In genomic region chr16:35188288-35189155, GRCh38 we compare ENCODE assay signal across 12 cellular contexts.
DNase-seq lines count a peak whose midpoint lies in the region; ATAC-seq and TF ChIP-seq lines count a peak whose summit lies in the region.
"Had no signal": no experiment of that assay in that cellular context is flagged by ENCODE, and none has a peak within 500 bp of the region (broad histone marks: within the 10 kb centered on the region; RNA-seq: fewer than 3 reads in every experiment).

No MANE protein-coding gene starts in this region.

- H3K27me3 Mint-ChIP-seq in activated naive CD4-positive, alpha-beta T cell treated with anti-CD3 and anti-CD28 coated beads for 36 hours (ENCODE audit: low read depth), result no peaks in the 10 kb centered on the region
- H3K27me3 Mint-ChIP-seq in stimulated activated memory B cell treated with anti-CD40 and anti-IgM and Interleukin-4, amounts not matched to agents 10 μg/mL and 1 μg/mL and 100 μg/mL, for 72 hours, result no peaks in the 10 kb centered on the region
- H3K27me3 Mint-ChIP-seq: progenitor cell of endocrine pancreas had no signal

- no peaks in the 10 kb centered on the region for H3K4me1 Mint-ChIP-seq in activated naive CD4-positive, alpha-beta T cell treated with anti-CD3 and anti-CD28 coated beads for 36 hours (ENCODE audit: low read depth)
- H3K4me1 Mint-ChIP-seq in stimulated activated memory B cell treated with anti-CD40 and anti-IgM and Interleukin-4, amounts not matched to agents 10 μg/mL and 1 μg/mL and 100 μg/mL, for 72 hours, result no peaks in the 10 kb centered on the region

- no peak overlapping the region for H3K27ac Mint-ChIP-seq in activated naive CD4-positive, alpha-beta T cell treated with anti-CD3 and anti-CD28 coated beads for 36 hours
- no peak overlapping the region for H3K27ac Mint-ChIP-seq in activated naive CD4-positive, alpha-beta T cell treated with anti-CD3 and anti-CD28 coated beads, Interleukin-2, amount 50 U/mL, for 72 hours
- H3K27ac Mint-ChIP-seq in stimulated activated memory B cell treated with anti-CD40 and anti-IgM and Interleukin-4, amounts not matched to agents 10 μg/mL and 1 μg/mL and 100 μg/mL, for 72 hours, result no peak overlapping the region
- H3K27ac Mint-ChIP-seq: progenitor cell of endocrine pancreas; T-helper 1 cell treated with Interleukin-12 subunit alpha and Interleukin-12 subunit beta and Interleukin-4 antibody, amounts not matched to agents 30 μg/mL and 1 μg/mL, for 36 hours had no signal

- no peak overlapping the region for H3K4me3 ChIP-seq in choroid plexus epithelial cell (ENCODE audit: low read depth, low read length)

- ATAC-seq in activated naive CD4-positive, alpha-beta T cell treated with anti-CD3 and anti-CD28 coated beads, Interleukin-2, amount 50 U/mL, for 72 hours, result no peak
- peak; percentile 44 for ATAC-seq in stimulated activated memory B cell treated with anti-CD40 and anti-IgM and Interleukin-4, amounts not matched to agents 10 μg/mL and 1 μg/mL and 100 μg/mL, for 72 hours
- no peak for ATAC-seq in GM19351 (IDR thresholded peaks at IDR 0.05; ENCODE audit: unreplicated experiment)

- CTCF ChIA-PET in activated naive CD4-positive, alpha-beta T cell treated with anti-CD3 and anti-CD28 coated beads for 36 hours (lab: Charles Lee), result no interaction called here

- no peak overlapping the region for H3K4me3 Mint-ChIP-seq in activated naive CD4-positive, alpha-beta T cell treated with anti-CD3 and anti-CD28 coated beads for 36 hours
- H3K4me3 Mint-ChIP-seq in stimulated activated memory B cell treated with anti-CD40 and anti-IgM and Interleukin-4, amounts not matched to agents 10 μg/mL and 1 μg/mL and 100 μg/mL, for 72 hours, result no peak overlapping the region
- H3K4me3 Mint-ChIP-seq: T-helper 1 cell treated with Interleukin-12 subunit alpha and Interleukin-12 subunit beta and Interleukin-4 antibody, amounts not matched to agents 30 μg/mL and 1 μg/mL, for 36 hours had no signal

- intact Hi-C loops in activated naive CD4-positive, alpha-beta T cell treated with anti-CD3 and anti-CD28 coated beads for 36 hours (cut with micrococcal nuclease), result no loop called here

- no peaks in the 10 kb centered on the region for H3K36me3 Mint-ChIP-seq in activated naive CD4-positive, alpha-beta T cell treated with anti-CD3 and anti-CD28 coated beads for 36 hours (ENCODE audit: low read depth)
- peaks cover 8 to 13% of the 10 kb centered on the region in 2 donors for H3K36me3 Mint-ChIP-seq in activated naive CD4-positive, alpha-beta T cell treated with anti-CD3 and anti-CD28 coated beads, Interleukin-2, amount 50 U/mL, for 72 hours
- H3K36me3 Mint-ChIP-seq in stimulated activated memory B cell treated with anti-CD40 and anti-IgM and Interleukin-4, amounts not matched to agents 10 μg/mL and 1 μg/mL and 100 μg/mL, for 72 hours, result no peaks in the 10 kb centered on the region

- peaks cover 12% of the 10 kb centered on the region for H3K9me3 Mint-ChIP-seq in activated naive CD4-positive, alpha-beta T cell treated with anti-CD3 and anti-CD28 coated beads for 36 hours
- H3K9me3 Mint-ChIP-seq in activated naive CD4-positive, alpha-beta T cell treated with anti-CD3 and anti-CD28 coated beads, Interleukin-2, amount 50 U/mL, for 72 hours, result peaks cover 16 to 27% of the 10 kb centered on the region in 2 donors
- H3K9me3 Mint-ChIP-seq in stimulated activated memory B cell treated with anti-CD40 and anti-IgM and Interleukin-4, amounts not matched to agents 10 μg/mL and 1 μg/mL and 100 μg/mL, for 72 hours, result peaks cover 5% of the 10 kb centered on the region

- TF ChIP-seq CTCF in choroid plexus epithelial cell (conservative IDR thresholded peaks at IDR 0.05; ENCODE audit: low read depth, low read length), result peak; percentile 7

- peak; percentile 24 for DNase-seq in activated naive CD4-positive, alpha-beta T cell treated with anti-CD3 and anti-CD28 coated beads for 36 hours
- no peak for DNase-seq in activated naive CD4-positive, alpha-beta T cell treated with anti-CD3 and anti-CD28 coated beads, Interleukin-2, amount 50 U/mL, for 72 hours (ENCODE audit: low spot score in 2 of 2)
- DNase-seq in NCI-H2029 treated with DMSO at 0.1 percent for 48 hours (lab: John Stamatoyannopoulos, UW) (peak; percentile 14), choroid plexus epithelial cell (ENCODE audit: low read depth) (no peak), CD1c-positive myeloid dendritic cell (ENCODE audit: extremely low spot score) (no peak)
- no peak for DNase-seq in stimulated activated CD4-positive, alpha-beta T cell treated with anti-CD3 and anti-CD28 coated beads, Interleukin-12 subunit alpha, Interleukin-12 subunit beta, amount 100 ng/mL, for 4 hours
- DNase-seq: NCI-H446; stimulated activated CD4-positive, alpha-beta T cell treated with anti-CD3 and anti-CD28 coated beads, Interleukin-4, amount 100 ng/mL, for 4 hours had no signal

Comparison
In these comparisons a context has a peak if more than half of its experiments do, and no peak if none do; other contexts are left out.
1. DNase-seq: peak in activated naive CD4-positive, alpha-beta T cell treated with anti-CD3 and anti-CD28 coated beads for 36 hours (single experiment) and NCI-H2029 treated with DMSO at 0.1 percent for 48 hours (single experiment); none in activated naive CD4-positive, alpha-beta T cell treated with anti-CD3 and anti-CD28 coated beads, Interleukin-2, amount 50 U/mL, for 72 hours (0 of 2), choroid plexus epithelial cell (single experiment), stimulated activated CD4-positive, alpha-beta T cell treated with anti-CD3 and anti-CD28 coated beads, Interleukin-12 subunit alpha, Interleukin-12 subunit beta, amount 100 ng/mL, for 4 hours (single experiment) and CD1c-positive myeloid dendritic cell (single experiment).